Comparison of ENCODE assay signal across 8 cellular contexts in the genomic region with DNA sequence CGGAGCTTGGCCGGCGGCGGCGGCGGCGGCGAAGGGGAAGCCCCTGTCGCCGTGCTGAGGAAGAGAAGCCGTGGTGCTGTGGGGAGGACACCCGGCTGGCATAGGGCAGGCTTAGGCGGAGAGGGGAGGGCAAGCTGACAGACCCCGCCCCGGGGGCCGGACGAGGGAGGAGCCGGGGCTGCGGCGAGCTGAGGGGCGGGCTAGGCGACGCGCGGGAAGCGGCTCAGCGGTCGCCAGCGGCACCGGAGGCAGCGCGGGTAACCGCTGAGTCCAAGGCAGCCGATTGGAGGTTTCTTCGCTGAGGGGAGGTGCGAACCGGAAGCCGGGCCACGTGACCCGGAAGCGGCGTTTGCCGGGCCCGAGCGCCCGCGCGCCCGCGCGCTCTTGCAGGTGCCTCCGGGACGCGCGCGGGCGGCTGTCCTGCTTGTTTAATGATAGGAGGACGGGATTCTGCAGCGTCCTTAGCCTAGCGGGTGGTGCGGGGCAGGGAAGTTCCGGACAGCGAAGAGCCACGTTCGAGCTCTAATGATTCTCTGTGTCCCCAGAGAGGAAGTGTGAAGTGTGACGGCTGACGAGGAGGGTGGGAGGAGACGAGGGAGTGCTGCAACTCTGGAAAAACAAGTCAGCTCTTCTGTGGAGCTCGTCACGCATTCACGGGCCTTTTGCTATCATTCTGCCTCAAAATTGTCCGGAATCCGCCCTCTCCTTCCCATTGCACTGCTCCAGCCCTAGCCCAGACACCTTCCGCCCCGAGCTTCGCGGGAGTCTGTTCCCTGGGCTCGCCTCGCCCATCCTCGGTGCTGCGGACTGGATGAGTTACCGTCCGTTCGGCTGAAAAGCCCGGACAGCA. TPM values are rescaled to one million over a fixed set of nuclear protein-coding genes. Genes with fewer than 3 reads are reported as not detected.
A peak's percentile ranks its signal among the peaks of the same experiment; 100 is the strongest.
DNase-seq lines count a peak whose midpoint lies in the region; TF ChIP-seq lines count a peak whose summit lies in the region.

A gene (minus strand): TSS at position 102 of the 850 bp plus-strand sequence. CDS start 2,289 bp downstream, outside the sequence.

- no peak within 1 kb of the TSS for H4K8ac ChIP-seq in neuronal stem cell (ENCODE audit: low read depth, low read length)

- peak within 1 kb of the TSS; percentile 87 for H3K18ac ChIP-seq in neuronal stem cell (ENCODE audit: low read length)

- WGBS in neuronal stem cell (ENCODE audit: extremely low coverage in 2 of 2, insufficient read length in 2 of 2, insufficient replicate concordance in 1 of 2), 2 donors: no CpG with 5 or more reads among the region's 85 CpGs

- H3K14ac ChIP-seq in neuronal stem cell (ENCODE audit: low read length): no peak within 1 kb of the TSS

- peak; percentile 93 for DNase-seq in GM04504 (ENCODE audit: low read depth)
- DNase-seq in HFFc6: peak; percentile 84
- peak; percentile 92 for DNase-seq in NAMALWA (ENCODE audit: low spot score)
- DNase-seq in SK-MEL-5 (ENCODE audit: low read depth, low spot score): peak; percentile 92
- DNase-seq in activated naive CD4-positive, alpha-beta T cell treated with Interleukin-2 at 50 U/mL for 16 hours: peak; percentile 91
- DNase-seq in foreskin melanocyte: peak; percentile 91
- peak; percentile 86 for DNase-seq in neuronal stem cell (ENCODE audit: low spot score)

- peaks cover 29% of the 10 kb centered on the region for H3K4me1 Mint-ChIP-seq in HFFc6 (ENCODE audit: low read depth)

- no peak for TF ChIP-seq CTCF in HFFc6 (IDR thresholded peaks at IDR 0.05)

- H3K27me3 ChIP-seq in neuronal stem cell (ENCODE audit: control insufficient read depth in 3 of 3, insufficient read depth in 3 of 3, low read depth in 1 of 3, low read length in 3 of 3): no peaks in the 10 kb centered on the region
- H3K27me3 ChIP-seq in subcutaneous abdominal adipose tissue (ENCODE audit: control insufficient read depth in 5 of 5, insufficient read depth in 4 of 5, low read length in 5 of 5): peaks cover 0 to 7% (median 2%) of the 10 kb centered on the region in 5 donors

- H3K79me1 ChIP-seq in neuronal stem cell (ENCODE audit: low read depth, low read length): no peaks in the 10 kb centered on the region

- H3K9me3 ChIP-seq in neuronal stem cell (replicated peaks in 1 of 2; ENCODE audit: control insufficient read depth in 2 of 2, insufficient read depth in 1 of 2, low read depth in 1 of 2, low read length in 2 of 2) (no peaks in the 10 kb centered on the region), subcutaneous abdominal adipose tissue (ENCODE audit: control insufficient read depth in 5 of 5, low read length in 5 of 5) (no peaks in the 10 kb centered on the region)

- H3K4me1 ChIP-seq in neuronal stem cell (ENCODE audit: control insufficient read depth in 2 of 2, insufficient read depth in 1 of 2, low read depth in 1 of 2, low read length in 2 of 2) (peaks cover 0 to 20% of the 10 kb centered on the region in 2 donors), subcutaneous abdominal adipose tissue (ENCODE audit: control insufficient read depth in 5 of 5, insufficient read depth in 5 of 5, low read length in 5 of 5) (peaks cover 0 to 23% (median 17%) of the 10 kb centered on the region in 5 donors)

- H3K36me3 ChIP-seq in neuronal stem cell (replicated peaks in 1 of 2; ENCODE audit: control insufficient read depth in 2 of 2, insufficient read depth in 2 of 2, low read length in 2 of 2): peaks cover 3 to 27% of the 10 kb centered on the region in 2 donors
- H3K36me3 ChIP-seq in subcutaneous abdominal adipose tissue (ENCODE audit: control insufficient read depth in 5 of 5, insufficient read depth in 5 of 5, low read length in 5 of 5): no peaks in the 10 kb centered on the region

- no peak within 1 kb of the TSS for H3K23ac ChIP-seq in neuronal stem cell (ENCODE audit: low read depth, low read length, poor library complexity)

- H4K91ac ChIP-seq in neuronal stem cell (ENCODE audit: low read depth, low read length, poor library complexity): no peak within 1 kb of the TSS

- peak within 1 kb of the TSS; percentile 77 for H3K9ac ChIP-seq in neuronal stem cell (ENCODE audit: low read depth, low read length, poor library complexity)
- H3K9ac ChIP-seq in subcutaneous abdominal adipose tissue (ENCODE audit: low read length in 5 of 5): peak within 1 kb of the TSS; percentile 71 to 83 (median 73)

- peak within 1 kb of the TSS; percentile 92 for H2AFZ ChIP-seq in neuronal stem cell (ENCODE audit: low read length)

- no peak within 1 kb of the TSS for H2BK15ac ChIP-seq in neuronal stem cell (ENCODE audit: low read length)

- H3K9me3 Mint-ChIP-seq in HFFc6: no peaks in the 10 kb centered on the region

- H2BK12ac ChIP-seq in neuronal stem cell (ENCODE audit: low read length): no peak within 1 kb of the TSS

- H3K4me3 ChIP-seq in neuronal stem cell (ENCODE audit: low read length in 2 of 2): peak within 1 kb of the TSS; percentile 69 to 91
- peak within 1 kb of the TSS; percentile 79 to 94 (median 85) for H3K4me3 ChIP-seq in subcutaneous abdominal adipose tissue (ENCODE audit: low read depth in 1 of 5, low read length in 5 of 5)

- in situ Hi-C loops in SK-MEL-5 (cut with HindIII; ENCODE audit: low pct_unique_long_range_greater_than_20kb, low sequenced_read_pairs): no loop called here

- H3K27ac ChIP-seq in neuronal stem cell (replicated peaks; ENCODE audit: low read length) (peak within 1 kb of the TSS; percentile 87), subcutaneous abdominal adipose tissue (ENCODE audit: low read depth, low read length) (peak within 1 kb of the TSS; percentile 86)

- peak within 1 kb of the TSS; percentile 64 for H3K27ac Mint-ChIP-seq in HFFc6

- H2BK5ac ChIP-seq in neuronal stem cell (ENCODE audit: low read length): no peak within 1 kb of the TSS

- H3K36me3 Mint-ChIP-seq in HFFc6 (ENCODE audit: low read depth): no peaks in the 10 kb centered on the region

- H3K27me3 Mint-ChIP-seq in HFFc6 (ENCODE audit: insufficient read depth): no peaks in the 10 kb centered on the region

- peak within 1 kb of the TSS; percentile 52 for H3K4me2 ChIP-seq in neuronal stem cell (ENCODE audit: insufficient read depth, low read length, poor library complexity, severe bottlenecking)

- no peak within 1 kb of the TSS for H3K4ac ChIP-seq in neuronal stem cell (ENCODE audit: low read length)

- peak within 1 kb of the TSS; percentile 90 for H3K4me3 Mint-ChIP-seq in HFFc6

- H2AK5ac ChIP-seq in neuronal stem cell (ENCODE audit: low read depth, low read length): no peak within 1 kb of the TSS

- H2BK120ac ChIP-seq in neuronal stem cell (ENCODE audit: low read depth, low read length): no peak within 1 kb of the TSS

RNA-seq across cellular contexts. Expression of the gene that starts here (rescaled TPM):
- 10 to 100 TPM; 18.5 to 23.0 (median 20.7) TPM for total RNA-seq in HFFc6 (2021; fragmentation: NEBNext Ultra II Directional; extraction: Animal tissue kit (Norgen Biotek cat#: 25700))
- total RNA-seq in SK-MEL-5 (2014; rRNA removed; shearing (Covaris generic)): 718 and 802 TPM in 2 replicates
- polyA plus RNA-seq in SK-MEL-5 (2015; cell fraction: cytosol; rRNA removed): 346 and 394 TPM in 2 replicates
- 303 and 342 TPM in 2 replicates for polyA plus RNA-seq in SK-MEL-5 (2015; cell fraction: nucleus; rRNA removed)
- 88.1 TPM for polyA plus RNA-seq in neuronal stem cell (2013, experiment 1 of 2)
- 91.4 TPM for polyA plus RNA-seq in neuronal stem cell (2013, experiment 2 of 2)

Comparison
In these comparisons a context has a peak if more than half of its experiments do, and no peak if none do; other contexts are left out.
1. Peak in every context shown above with its lines: DNase-seq, H3K4me3 ChIP-seq and H3K27ac ChIP-seq.
2. RNA of the gene that starts here (total RNA-seq): 718 to 802 TPM in SK-MEL-5; 18.5 to 23.0 TPM in HFFc6; every median in the first group is over 10 times any median in the second.